ENCODE assay signal across 11 cellular contexts in the genomic region with DNA sequence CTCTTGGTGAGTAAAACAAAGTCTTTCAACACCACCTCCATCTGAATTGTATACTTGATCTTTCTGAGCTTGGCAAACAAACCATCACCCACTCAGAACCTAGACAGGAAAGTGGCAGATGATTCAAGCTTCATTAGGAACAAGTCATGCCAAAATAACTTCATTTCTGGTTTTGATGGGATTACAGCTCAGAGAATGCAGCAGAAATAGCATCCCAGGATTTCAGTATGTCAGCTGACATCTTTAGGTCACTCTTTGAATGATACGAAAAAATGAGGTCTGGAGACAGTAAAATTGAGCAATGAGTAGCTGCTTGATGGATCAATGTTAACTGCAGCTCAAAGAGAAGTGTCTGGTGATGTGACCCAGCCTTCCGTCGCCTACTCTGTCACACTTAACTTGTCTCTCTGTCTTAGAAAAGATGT.
DNase-seq lines count a peak whose midpoint lies in the region; ATAC-seq and TF ChIP-seq lines count a peak whose summit lies in the region.
"Had no signal": no experiment of that assay in that cellular context is flagged by ENCODE, and none has a peak within 500 bp of the region (broad histone marks: within the 10 kb centered on the region; RNA-seq: fewer than 3 reads in every experiment).

No MANE protein-coding gene starts in this region.

- TF ChIP-seq EP300 in SK-N-SH (IDR thresholded peaks at IDR 0.05; ENCODE audit: borderline replicate concordance in 1 of 2, low read depth in 1 of 2, low read length in 1 of 2) = no peak

- H3K9ac ChIP-seq in SK-N-SH = peak overlapping the region; percentile 60; the same call in 1 of the 2 replicates

- ATAC-seq in stimulated activated naive B cell treated with anti-CD40 and anti-IgM and Interleukin-4, amounts not matched to agents 10 μg/mL and 1 μg/mL and 100 μg/mL, for 72 hours (replicated peaks) = no peak
- ATAC-seq in GM23338 = no peak

- no peak for TF ChIP-seq CTCF in SK-N-SH (IDR thresholded peaks at IDR 0.05)
- TF ChIP-seq CTCF in GM23338 (conservative IDR thresholded peaks at IDR 0.05; ENCODE audit: low read depth in 2 of 2) = no peak
- TF ChIP-seq CTCF in dorsolateral prefrontal cortex (IDR thresholded peaks at IDR 0.05 in 54 of 56, conservative IDR thresholded peaks at IDR 0.05 in 2 of 56; ENCODE audit: low read depth in 1 of 56, partially characterized antibody in 56 of 56) = no peak

- H3K79me2 ChIP-seq in SK-N-SH (ENCODE audit: insufficient read depth) (no peaks in the 10 kb centered on the region), GM23338 (replicated peaks; ENCODE audit: insufficient read depth) (no peaks in the 10 kb centered on the region)

- CTCF ChIA-PET in SK-N-SH (lab: Yijun Ruan, JAX) = interaction anchor here (1.0 to 2.7 kb wide), 9 partner anchors 12 to 406 kb away, joined by 3 to 8 read pairs (median 5); a partner anchor contains a TSS

- intact Hi-C loops in dorsolateral prefrontal cortex (cut with DNase I) = loop anchor here (5.0 to 10.0 kb wide), 4 partner anchors 56 to 311 kb away; a partner anchor contains a TSS

- H3K27ac ChIP-seq in SK-N-SH (ENCODE audit: low read depth in 2 of 2, low read length in 1 of 2) (peak overlapping the region; percentile 91 to 99), GM23338 (ENCODE audit: low read depth) (no peak overlapping the region), dorsolateral prefrontal cortex (peak overlapping the region in 21 of 59 donors; percentile 12 to 92 (median 81))
- H3K27ac ChIP-seq: C4-2B had no signal

- H3K27ac Mint-ChIP-seq in activated T-cell treated with anti-CD3 and anti-CD28 coated beads, Interleukin-2, amount 50 U/mL, for 24 hours = peak overlapping the region; percentile 93
- peak overlapping the region; percentile 86 for H3K27ac Mint-ChIP-seq in stimulated activated naive B cell treated with anti-CD40 and anti-IgM and Interleukin-4, amounts not matched to agents 10 μg/mL and 1 μg/mL and 100 μg/mL, for 72 hours
- H3K27ac Mint-ChIP-seq in GM23338 = no peak overlapping the region

- POLR2A ChIA-PET in SK-N-SH (lab: Yijun Ruan, JAX) = interaction anchor here (1.7 to 2.6 kb wide), 6 partner anchors 9 to 309 kb away, joined by 3 to 30 read pairs (median 11); a partner anchor contains a TSS

- H3K4me3 ChIP-seq in SK-N-SH (ENCODE audit: low read depth in 2 of 2, low read length in 1 of 2) (no peak overlapping the region), GM23338 (no peak overlapping the region), dorsolateral prefrontal cortex (peak overlapping the region in 4 of 59 donors; percentile 41 to 59 (median 44))

- no peaks in the 10 kb centered on the region for H3K27me3 Mint-ChIP-seq in activated T-cell treated with anti-CD3 and anti-CD28 coated beads, Interleukin-2, amount 50 U/mL, for 24 hours
- no peaks in the 10 kb centered on the region for H3K27me3 Mint-ChIP-seq in stimulated activated naive B cell treated with anti-CD40 and anti-IgM and Interleukin-4, amounts not matched to agents 10 μg/mL and 1 μg/mL and 100 μg/mL, for 72 hours
- H3K27me3 Mint-ChIP-seq in GM23338 (ENCODE audit: insufficient read depth, low read depth, poor library complexity) = peaks cover 6% of the 10 kb centered on the region

- H3K4me2 ChIP-seq in SK-N-SH = peak overlapping the region; percentile 74; the same call in 1 of the 2 replicates
- no peak overlapping the region for H3K4me2 ChIP-seq in GM23338

- H3F3A ChIP-seq in SK-N-SH (replicated peaks; ENCODE audit: insufficient read depth) (peaks cover 28% of the 10 kb centered on the region), GM23338 (replicated peaks; ENCODE audit: low read depth) (no peaks in the 10 kb centered on the region)

- H3K27me3 ChIP-seq in SK-N-SH (ENCODE audit: insufficient read depth) = no peaks in the 10 kb centered on the region
- H3K27me3 ChIP-seq in GM23338 (ENCODE audit: insufficient read depth) = no peaks in the 10 kb centered on the region
- H3K27me3 ChIP-seq in dorsolateral prefrontal cortex = no peaks in the 10 kb centered on the region

- H3K36me3 Mint-ChIP-seq in activated T-cell treated with anti-CD3 and anti-CD28 coated beads, Interleukin-2, amount 50 U/mL, for 24 hours (ENCODE audit: low read depth) = peaks cover 92% of the 10 kb centered on the region
- H3K36me3 Mint-ChIP-seq in stimulated activated naive B cell treated with anti-CD40 and anti-IgM and Interleukin-4, amounts not matched to agents 10 μg/mL and 1 μg/mL and 100 μg/mL, for 72 hours = peaks cover 53 to 78% of the 10 kb centered on the region in 2 donors
- no peaks in the 10 kb centered on the region for H3K36me3 Mint-ChIP-seq in GM23338 (ENCODE audit: low read depth)

- H3K4me1 ChIP-seq in SK-N-SH (ENCODE audit: control insufficient read depth in 1 of 2, insufficient read depth in 2 of 2, low read depth in 1 of 2, low read length in 1 of 2) = peaks cover 28 to 40% of the 10 kb centered on the region in 2 experiments
- H3K4me1 ChIP-seq in GM23338 (ENCODE audit: insufficient read depth) = 0 out of 2 replicates have a peak, but pooled peaks cover 6% of the 10 kb centered on the region

- H4K20me1 ChIP-seq in SK-N-SH (ENCODE audit: insufficient read depth) = no peaks in the 10 kb centered on the region
- no peaks in the 10 kb centered on the region for H4K20me1 ChIP-seq in GM23338 (replicated peaks; ENCODE audit: insufficient read depth)

- H3K4me3 Mint-ChIP-seq in activated T-cell treated with anti-CD3 and anti-CD28 coated beads, Interleukin-2, amount 50 U/mL, for 24 hours = peak overlapping the region; percentile 19
- H3K4me3 Mint-ChIP-seq in stimulated activated naive B cell treated with anti-CD40 and anti-IgM and Interleukin-4, amounts not matched to agents 10 μg/mL and 1 μg/mL and 100 μg/mL, for 72 hours = no peak overlapping the region
- H3K4me3 Mint-ChIP-seq in GM23338 = no peak overlapping the region

- WGBS in SK-N-SH (ENCODE audit: low lambda C conversion rate) = 80% methylated on average over 3 of the region's 3 CpGs

- H2AFZ ChIP-seq in SK-N-SH (ENCODE audit: low read depth) (peak overlapping the region; percentile 79; the same call in 1 of the 2 replicates), GM23338 (no peak overlapping the region)

- no peaks in the 10 kb centered on the region for H3K9me3 Mint-ChIP-seq in activated T-cell treated with anti-CD3 and anti-CD28 coated beads, Interleukin-2, amount 50 U/mL, for 24 hours
- H3K9me3 Mint-ChIP-seq in stimulated activated naive B cell treated with anti-CD40 and anti-IgM and Interleukin-4, amounts not matched to agents 10 μg/mL and 1 μg/mL and 100 μg/mL, for 72 hours = no peaks in the 10 kb centered on the region
- H3K9me3 Mint-ChIP-seq in GM23338 = no peaks in the 10 kb centered on the region

- H3K4me1 Mint-ChIP-seq in activated T-cell treated with anti-CD3 and anti-CD28 coated beads, Interleukin-2, amount 50 U/mL, for 24 hours (ENCODE audit: low read depth) = peaks cover 87% of the 10 kb centered on the region
- peaks cover 53 to 82% of the 10 kb centered on the region in 2 donors for H3K4me1 Mint-ChIP-seq in stimulated activated naive B cell treated with anti-CD40 and anti-IgM and Interleukin-4, amounts not matched to agents 10 μg/mL and 1 μg/mL and 100 μg/mL, for 72 hours
- peaks cover 24% of the 10 kb centered on the region for H3K4me1 Mint-ChIP-seq in GM23338

- H3K36me3 ChIP-seq in SK-N-SH (replicated peaks in 1 of 2; ENCODE audit: control insufficient read depth in 1 of 2, insufficient read depth in 2 of 2, low read length in 1 of 2) (no peaks in the 10 kb centered on the region), GM23338 (ENCODE audit: insufficient read depth) (no peaks in the 10 kb centered on the region)

- no peaks in the 10 kb centered on the region for H3K9me3 ChIP-seq in SK-N-SH

- H3K9me2 ChIP-seq in SK-N-SH = no peaks in the 10 kb centered on the region
- H3K9me2 ChIP-seq in GM23338 (ENCODE audit: insufficient read depth) = peaks cover 11% of the 10 kb centered on the region

- no peak for DNase-seq in activated T-cell treated with anti-CD3 and anti-CD28 coated beads, Interleukin-2, amount 50 U/mL, for 24 hours
- no peak for DNase-seq in activated T-cell treated with anti-CD3 and anti-CD28 coated beads, Interleukin-2, amount 50 U/mL, for 48 hours
- DNase-seq in SK-N-SH (no peak), fibroblast of peridontal ligament (ENCODE audit: extremely low read depth) (peak; percentile 83), GM23338 (ENCODE audit: low spot score) (no peak), dorsolateral prefrontal cortex (no peak), MV-4-11 (lab: John Stamatoyannopoulos, UW) (no peak)
- DNase-seq in stimulated activated naive B cell treated with anti-CD40 and anti-IgM and Interleukin-4, amounts not matched to agents 10 μg/mL and 1 μg/mL and 100 μg/mL, for 72 hours = no peak
- DNase-seq: activated naive CD4-positive, alpha-beta T cell; left ventricle myocardium superior had no signal

- TF ChIP-seq RAD21 in SK-N-SH (IDR thresholded peaks at IDR 0.05; ENCODE audit: low read length) = no peak

TF ChIP-seq in SK-N-SH, 30 proteins besides CTCF, POLR2A, EP300 and RAD21 (continues in another document):
- TF ChIP-seq TAF1 (IDR thresholded peaks at IDR 0.05; ENCODE audit: borderline replicate concordance, low read depth, low read length) (no peak), MEF2A (IDR thresholded peaks at IDR 0.05; ENCODE audit: borderline replicate concordance, low read depth) (no peak), GABPA (IDR thresholded peaks at IDR 0.05; ENCODE audit: low read depth) (no peak), EZH2phosphoT487 (IDR thresholded peaks at IDR 0.05; ENCODE audit: borderline replicate concordance, low read depth) (no peak), MXI1 (IDR thresholded peaks at IDR 0.05; ENCODE audit: low read depth, low read length) (no peak), RFX5 (IDR thresholded peaks at IDR 0.05; ENCODE audit: low read length) (no peak)

TF ChIP-seq in GM23338, 12 proteins besides CTCF, POLR2A, EP300 and RAD21:
- no peak for TF ChIP-seq EZH2phosphoT487 (IDR thresholded peaks at IDR 0.05; ENCODE audit: unreplicated experiment)
